Comparison of ENCODE assay signal across 21 cellular contexts in genomic region chr3:8497582-8497981, GRCh38. TPM values are rescaled to one million over a fixed set of nuclear protein-coding genes. Genes with fewer than 3 reads are reported as not detected.
DNase-seq lines count a peak whose midpoint lies in the region; TF ChIP-seq lines count a peak whose summit lies in the region.
"Had no signal": no experiment of that assay in that cellular context is flagged by ENCODE, and none has a peak within 500 bp of the region (broad histone marks: within the 10 kb centered on the region; RNA-seq: fewer than 3 reads in every experiment).

No MANE protein-coding gene starts in this region.

- DNase-seq in ELR (ENCODE audit: low read depth) (peak; percentile 80), NT2/D1 (ENCODE audit: low read depth, low spot score) (peak; percentile 9), epithelial cell of esophagus (ENCODE audit: low read depth) (peak; percentile 56), neural crest cell (ENCODE audit: low read depth, low spot score) (no peak), DMS153 treated with DMSO at 0.1 percent for 48 hours (lab: John Stamatoyannopoulos, UW; ENCODE audit: unreplicated experiment) (no peak), transverse colon (no peak), esophagus muscularis mucosa (ENCODE audit: extremely low spot score) (no peak), coronary artery (ENCODE audit: low spot score) (no peak)
- DNase-seq: activated CD8-positive, alpha-beta T cell treated with anti-CD3 and anti-CD28 coated beads, Interleukin-2, amount 10 ng/mL, durations not matched to agents 7 days and 5 days; anterior cingulate cortex; GOT3; midbrain; NCI-H2227 treated with DMSO at 0.1 percent for 48 hours; occipital lobe; small intestine; stimulated activated naive B cell treated with anti-CD40 and anti-IgM and Interleukin-4, amounts not matched to agents 10 μg/mL and 1 μg/mL and 100 μg/mL, for 72 hours; uterus had no signal

- intact Hi-C loops in transverse colon (cut with DNase I; ENCODE audit: low total_unique reads): loop anchor here (10.0 kb wide), 1 partner anchor 53 kb away; no protein-coding TSS in a partner anchor
- intact Hi-C loops in esophagus muscularis mucosa (cut with DNase I): loop anchor here (5.0 kb wide), 1 partner anchor 50 kb away; no protein-coding TSS in a partner anchor

- H3K9ac ChIP-seq in NT2/D1 (ENCODE audit: insufficient read length, low read depth): no peak overlapping the region

- no peak overlapping the region for H3K4me3 ChIP-seq in NT2/D1 (ENCODE audit: insufficient read length, low read depth)
- no peak overlapping the region for H3K4me3 ChIP-seq in epithelial cell of esophagus (ENCODE audit: low read length)
- H3K4me3 ChIP-seq in transverse colon: no peak overlapping the region
- H3K4me3 ChIP-seq in esophagus muscularis mucosa: no peak overlapping the region
- no peak overlapping the region for H3K4me3 ChIP-seq in coronary artery
- H3K4me3 ChIP-seq: K562, uterus had no signal

- H3K9me3 Mint-ChIP-seq in neural crest cell: peaks cover 5% of the 10 kb centered on the region
- H3K9me3 Mint-ChIP-seq: activated T-helper 2 cell treated with anti-CD3 and anti-CD28 coated beads, Interferon-gamma antibody, Interleukin-2, Interleukin-4, amounts not matched to agents 10 μg/mL and 5 μg/mL and 100 μg/mL, durations not matched to agents 14 hours and 24 hours and 36 hours; dendritic cell treated with granulocyte-macrophage colony-stimulating factor and Interleukin-4, amounts not matched to agents 40 ng/mL and 50 ng/mL, for 4 days; stimulated activated naive B cell treated with anti-CD40 and anti-IgM and Interleukin-4, amounts not matched to agents 10 μg/mL and 1 μg/mL and 100 μg/mL, for 72 hours had no signal

- TF ChIP-seq EP300 in transverse colon (IDR thresholded peaks at IDR 0.05; ENCODE audit: low read depth) (no peak), esophagus muscularis mucosa (IDR thresholded peaks at IDR 0.05) (no peak)

- H3K27ac Mint-ChIP-seq in neural crest cell (ENCODE audit: unreplicated experiment): peak overlapping the region; percentile 88
- H3K27ac Mint-ChIP-seq: activated CD8-positive, alpha-beta T cell treated with anti-CD3 and anti-CD28 coated beads, Interleukin-2, amount 10 ng/mL, durations not matched to agents 7 days and 5 days; activated T-helper 2 cell treated with anti-CD3 and anti-CD28 coated beads, Interferon-gamma antibody, Interleukin-2, Interleukin-4, amounts not matched to agents 10 μg/mL and 5 μg/mL and 100 μg/mL, durations not matched to agents 14 hours and 24 hours and 36 hours; B cell; dendritic cell treated with granulocyte-macrophage colony-stimulating factor and Interleukin-4, amounts not matched to agents 40 ng/mL and 50 ng/mL, for 4 days; stimulated activated naive B cell treated with anti-CD40 and anti-IgM and Interleukin-4, amounts not matched to agents 10 μg/mL and 1 μg/mL and 100 μg/mL, for 72 hours had no signal

- WGBS in transverse colon (ENCODE audit: low coverage in 1 of 2), 2 donors: 83 to 88% methylated on average over 1 of the region's 1 CpG
- WGBS in esophagus muscularis mucosa: 83% methylated on average over 1 of the region's 1 CpG

- H3K27me3 Mint-ChIP-seq in neural crest cell (ENCODE audit: low read depth): no peaks in the 10 kb centered on the region

- H3K27ac ChIP-seq in transverse colon (no peak overlapping the region), esophagus muscularis mucosa (replicated peaks in 1 of 4) (no peak overlapping the region), coronary artery (no peak overlapping the region)
- H3K27ac ChIP-seq: uterus had no signal

- H3K27me3 ChIP-seq in NT2/D1 (ENCODE audit: insufficient read depth, insufficient read length) (no peaks in the 10 kb centered on the region), transverse colon (no peaks in the 10 kb centered on the region), esophagus muscularis mucosa (no peaks in the 10 kb centered on the region)
- H3K27me3 ChIP-seq: uterus had no signal

- H3K9me3 ChIP-seq in NT2/D1 (ENCODE audit: insufficient read depth, low read length): no peaks in the 10 kb centered on the region
- no peaks in the 10 kb centered on the region for H3K9me3 ChIP-seq in transverse colon
- no peaks in the 10 kb centered on the region for H3K9me3 ChIP-seq in esophagus muscularis mucosa
- H3K9me3 ChIP-seq: uterus had no signal

- TF ChIP-seq POLR2A in transverse colon (IDR thresholded peaks at IDR 0.05): no peak
- TF ChIP-seq POLR2A in esophagus muscularis mucosa (IDR thresholded peaks at IDR 0.05; ENCODE audit: low read depth): no peak

- peaks cover 5% of the 10 kb centered on the region for H3K36me3 Mint-ChIP-seq in neural crest cell (ENCODE audit: low read depth)
- H3K36me3 Mint-ChIP-seq: stimulated activated naive B cell treated with anti-CD40 and anti-IgM and Interleukin-4, amounts not matched to agents 10 μg/mL and 1 μg/mL and 100 μg/mL, for 72 hours had no signal

- no peak for TF ChIP-seq CTCF in epithelial cell of esophagus (IDR thresholded peaks at IDR 0.05; ENCODE audit: insufficient read depth, low read depth, low read length, missing control alignments)
- no peak for TF ChIP-seq CTCF in neural crest cell (conservative IDR thresholded peaks at IDR 0.05)
- no peak for TF ChIP-seq CTCF in transverse colon (IDR thresholded peaks at IDR 0.05)
- TF ChIP-seq CTCF in esophagus muscularis mucosa (IDR thresholded peaks at IDR 0.05): no peak
- TF ChIP-seq CTCF in coronary artery (IDR thresholded peaks at IDR 0.05): no peak

- H3K4me1 ChIP-seq in NT2/D1 (ENCODE audit: insufficient read depth, insufficient read length) (peaks cover 11% of the 10 kb centered on the region), transverse colon (peaks cover 2 to 17% (median 10%) of the 10 kb centered on the region in 4 donors), esophagus muscularis mucosa (peaks cover 17 to 29% (median 20%) of the 10 kb centered on the region in 4 donors)
- H3K4me1 ChIP-seq: uterus had no signal

- H3K4me3 Mint-ChIP-seq in neural crest cell: no peak overlapping the region
- H3K4me3 Mint-ChIP-seq: activated CD8-positive, alpha-beta T cell treated with anti-CD3 and anti-CD28 coated beads, Interleukin-2, amount 10 ng/mL, durations not matched to agents 7 days and 5 days; B cell; dendritic cell treated with granulocyte-macrophage colony-stimulating factor and Interleukin-4, amounts not matched to agents 40 ng/mL and 50 ng/mL, for 4 days; stimulated activated naive B cell treated with anti-CD40 and anti-IgM and Interleukin-4, amounts not matched to agents 10 μg/mL and 1 μg/mL and 100 μg/mL, for 72 hours had no signal

- in situ Hi-C loops in transverse colon (cut with MboI; ENCODE audit: low pct_ligation_motif_present in 1 of 4, low pct_unique_long_range_greater_than_20kb in 1 of 4, low sequenced_read_pairs in 3 of 4): no loop called here

- H3K4me1 Mint-ChIP-seq in neural crest cell: peaks cover 68% of the 10 kb centered on the region

- H3K36me3 ChIP-seq in NT2/D1 (ENCODE audit: insufficient read depth, insufficient read length, low read length) (peaks cover 4% of the 10 kb centered on the region), transverse colon (no peaks in the 10 kb centered on the region), esophagus muscularis mucosa (no peaks in the 10 kb centered on the region)
- H3K36me3 ChIP-seq: uterus had no signal

RNA-seq across cellular contexts. Expression of gene LMCD1, which starts 4.0 kb away (rescaled TPM):
- total RNA-seq in neural crest cell: 28.4 and 29.0 TPM in 2 replicates
- 10 to 100 TPM in 2 of 4 donors, 1 to 10 TPM in 2; 6.7 to 26.6 (median 9.6) TPM for total RNA-seq in transverse colon
- total RNA-seq in esophagus muscularis mucosa: 100 to 1,000 TPM in 2 of 4 donors, 10 to 100 TPM in 2; 43.2 to 576 (median 131) TPM
- total RNA-seq: K562 had no signal

Comparison
In these comparisons a context has a peak if more than half of its experiments do, and no peak if none do; other contexts are left out.
1. DNase-seq: peak in ELR (single experiment), NT2/D1 (single experiment) and epithelial cell of esophagus (single experiment); none in neural crest cell (single experiment), DMS153 treated with DMSO at 0.1 percent for 48 hours (single experiment), transverse colon (single experiment), esophagus muscularis mucosa (single experiment) and coronary artery (single experiment).